26 cellular contexts compared by ENCODE assay signal in the genomic region with DNA sequence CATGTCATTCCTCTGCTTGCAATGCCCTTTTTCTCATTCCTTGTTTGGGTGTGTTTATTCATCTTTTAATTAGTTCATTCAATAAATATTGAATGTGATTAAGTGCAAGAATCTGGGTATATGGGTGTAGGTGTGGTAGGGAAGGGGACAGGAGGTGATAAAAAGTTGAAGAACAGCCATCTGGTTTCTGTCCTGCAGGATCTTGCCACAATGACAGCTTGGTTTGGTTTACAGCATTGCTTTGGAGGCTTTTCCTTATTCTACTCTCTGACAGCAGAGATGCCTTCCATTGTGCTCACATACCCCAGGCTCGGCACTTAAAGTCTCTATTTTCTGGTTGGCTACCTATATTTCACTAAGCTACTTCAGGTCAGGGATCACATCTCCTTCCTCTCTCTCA. TPM values are rescaled to one million over a fixed set of nuclear protein-coding genes. Genes with fewer than 3 reads are reported as not detected.
DNase-seq lines count a peak whose midpoint lies in the region; ATAC-seq and TF ChIP-seq lines count a peak whose summit lies in the region.
"Had no signal": no experiment of that assay in that cellular context is flagged by ENCODE, and none has a peak within 500 bp of the region (broad histone marks: within the 10 kb centered on the region; RNA-seq: fewer than 3 reads in every experiment).

No MANE protein-coding gene starts in this region.

- intact Hi-C loops in cardiac septum (cut with DNase I): no loop called here
- intact Hi-C loops in activated CD8-positive, alpha-beta T cell treated with anti-CD3 and anti-CD28 coated beads for 36 hours (cut with micrococcal nuclease): no loop called here

- ATAC-seq in activated CD8-positive, alpha-beta T cell treated with anti-CD3 and anti-CD28 coated beads for 36 hours: no peak
- no peak for ATAC-seq in GM18519 (IDR thresholded peaks at IDR 0.05; ENCODE audit: low FRiP score, unreplicated experiment)
- ATAC-seq: A549 had no signal

- H3K79me2 ChIP-seq in hepatocyte: no peaks in the 10 kb centered on the region

- WGBS in hepatocyte (ENCODE audit: low lambda C conversion rate, missing lambda C conversion rate): 64% methylated on average over 1 of the region's 1 CpG

- CTCF ChIA-PET in activated CD8-positive, alpha-beta T cell treated with anti-CD3 and anti-CD28 coated beads for 36 hours (lab: Charles Lee): interaction anchor here (2.1 kb wide), 1 partner anchor 10 kb away, joined by 13 read pairs; no protein-coding TSS in a partner anchor

- H3K36me3 Mint-ChIP-seq in activated CD8-positive, alpha-beta T cell treated with anti-CD3 and anti-CD28 coated beads for 36 hours (ENCODE audit: low read depth): no peaks in the 10 kb centered on the region
- H3K36me3 Mint-ChIP-seq: CD14-positive monocyte; CD8-positive, alpha-beta memory T cell had no signal

- H3K27me3 ChIP-seq in cardiac muscle cell (no peaks in the 10 kb centered on the region), hepatocyte (no peaks in the 10 kb centered on the region)
- H3K27me3 ChIP-seq: BLaER1 treated with 17β-estradiol and CSF1 and Interleukin-3, amounts not matched to agents 10 nM and 100 nM had no signal

- H3K4me1 ChIP-seq in cardiac muscle cell (ENCODE audit: low read depth) (peaks cover 18% of the 10 kb centered on the region), hepatocyte (ENCODE audit: insufficient read depth) (peaks cover 20% of the 10 kb centered on the region)
- H3K4me1 ChIP-seq: BE2C; BLaER1 treated with 17β-estradiol and CSF1 and Interleukin-3, amounts not matched to agents 10 nM and 100 nM; HAP-1 had no signal

- H3K36me3 ChIP-seq in cardiac muscle cell (no peaks in the 10 kb centered on the region), hepatocyte (replicated peaks; ENCODE audit: insufficient read depth, low read depth) (no peaks in the 10 kb centered on the region)
- H3K36me3 ChIP-seq: BE2C; BLaER1 treated with 17β-estradiol and CSF1 and Interleukin-3, amounts not matched to agents 10 nM and 100 nM; HAP-1 had no signal

- TF ChIP-seq CTCF in cardiac muscle cell (IDR thresholded peaks at IDR 0.05; ENCODE audit: low read depth, low read length) (no peak), hepatocyte (IDR thresholded peaks at IDR 0.05; ENCODE audit: poor library complexity) (no peak)
- no peak for TF ChIP-seq CTCF in activated CD8-positive, alpha-beta T cell treated with anti-CD3 and anti-CD28 coated beads for 36 hours (IDR thresholded peaks at IDR 0.05)

- H3K4me1 Mint-ChIP-seq in activated CD8-positive, alpha-beta T cell treated with anti-CD3 and anti-CD28 coated beads for 36 hours (ENCODE audit: low read depth): no peaks in the 10 kb centered on the region
- H3K4me1 Mint-ChIP-seq: CD14-positive monocyte had no signal

- no peak overlapping the region for H3K4me3 ChIP-seq in cardiac muscle cell
- no peak overlapping the region for H3K4me3 ChIP-seq in hepatocyte
- H3K4me3 ChIP-seq: A549; BLaER1 treated with 17β-estradiol and CSF1 and Interleukin-3, amounts not matched to agents 10 nM and 100 nM; HAP-1 had no signal

- POLR2A ChIA-PET in activated CD8-positive, alpha-beta T cell treated with anti-CD3 and anti-CD28 coated beads for 36 hours (lab: Charles Lee): interaction anchor here (1.1 kb wide), 1 partner anchor 15 kb away, joined by 3 read pairs; no protein-coding TSS in a partner anchor

- H3K4me2 ChIP-seq in hepatocyte: no peak overlapping the region
- H3K4me2 ChIP-seq: A549; BLaER1 treated with 17β-estradiol and CSF1 and Interleukin-3, amounts not matched to agents 10 nM and 100 nM had no signal

- H4K20me1 ChIP-seq in hepatocyte (ENCODE audit: insufficient read depth, poor library complexity, severe bottlenecking): no peaks in the 10 kb centered on the region
- H4K20me1 ChIP-seq: BLaER1 treated with 17β-estradiol and CSF1 and Interleukin-3, amounts not matched to agents 10 nM and 100 nM had no signal

- H2AFZ ChIP-seq in hepatocyte: no peak overlapping the region

- DNase-seq in cardiac muscle cell (ENCODE audit: low read depth in 1 of 2, low spot score in 1 of 2): peak in 1 of 2 donors; percentile 60
- no peak for DNase-seq in cardiac septum (ENCODE audit: low spot score)
- peak; percentile 53 for DNase-seq in LoVo (ENCODE audit: low spot score)
- DNase-seq in hepatocyte (ENCODE audit: low spot score): no peak
- no peak for DNase-seq in NCI-H1048 (lab: John Stamatoyannopoulos, UW)
- DNase-seq in activated CD8-positive, alpha-beta T cell treated with anti-CD3 and anti-CD28 coated beads for 36 hours: no peak
- DNase-seq: 8988T; ACHN; AML-193; BE2C; Calu3; CD4-positive, alpha-beta T cell; CD8-positive, alpha-beta memory T cell; COR-L47; DMS53; DMS79 treated with DMSO at 0.1 percent for 48 hours; GF-D8; GOT3; HFFc6 had no signal

- H3K9me3 Mint-ChIP-seq in activated CD8-positive, alpha-beta T cell treated with anti-CD3 and anti-CD28 coated beads for 36 hours: no peaks in the 10 kb centered on the region
- H3K9me3 Mint-ChIP-seq: CD14-positive monocyte; CD4-positive, alpha-beta T cell; CD8-positive, alpha-beta memory T cell; HFFc6 had no signal

- H3K27ac ChIP-seq in cardiac muscle cell (peak overlapping the region; percentile 77), hepatocyte (peak overlapping the region; percentile 83)
- H3K27ac ChIP-seq: A549; BLaER1 treated with 17β-estradiol and CSF1 and Interleukin-3, amounts not matched to agents 10 nM and 100 nM had no signal

- H3K27ac Mint-ChIP-seq in activated CD8-positive, alpha-beta T cell treated with anti-CD3 and anti-CD28 coated beads for 36 hours: no peak overlapping the region
- H3K27ac Mint-ChIP-seq: CD14-positive monocyte; CD4-positive, alpha-beta T cell; CD8-positive, alpha-beta memory T cell; HFFc6 had no signal

- H3K4me3 Mint-ChIP-seq in activated CD8-positive, alpha-beta T cell treated with anti-CD3 and anti-CD28 coated beads for 36 hours: no peak overlapping the region
- H3K4me3 Mint-ChIP-seq: CD14-positive monocyte; CD4-positive, alpha-beta T cell; CD8-positive, alpha-beta memory T cell; HFFc6 had no signal

- no peaks in the 10 kb centered on the region for H3K9me3 ChIP-seq in cardiac muscle cell (ENCODE audit: low read depth)
- no peaks in the 10 kb centered on the region for H3K9me3 ChIP-seq in hepatocyte (ENCODE audit: low read depth)
- H3K9me3 ChIP-seq: A549; BE2C; BLaER1 treated with 17β-estradiol and CSF1 and Interleukin-3, amounts not matched to agents 10 nM and 100 nM; HAP-1 had no signal

- no peaks in the 10 kb centered on the region for H3K9me2 ChIP-seq in hepatocyte (replicated peaks; ENCODE audit: insufficient read depth)

- H3K27me3 Mint-ChIP-seq in activated CD8-positive, alpha-beta T cell treated with anti-CD3 and anti-CD28 coated beads for 36 hours: peaks cover 4% of the 10 kb centered on the region
- H3K27me3 Mint-ChIP-seq: CD4-positive, alpha-beta T cell had no signal

RNA-seq across cellular contexts. Expression of a gene that starts 3.0 kb away (rescaled TPM):
- total RNA-seq in cardiac muscle cell: not detected in 2 replicates
- not detected in 2 replicates for polyA plus RNA-seq in cardiac muscle cell
- total RNA-seq in cardiac septum: not detected
- total RNA-seq in hepatocyte: 103 and 106 TPM in 2 replicates
- 79.4 and 111 TPM in 2 replicates for polyA plus RNA-seq in hepatocyte
- total RNA-seq in activated CD8-positive, alpha-beta T cell treated with anti-CD3 and anti-CD28 coated beads for 36 hours: 1 to 10 TPM; 9.7 to 9.9 TPM
- total RNA-seq: Calu3, Daoy, G401, HFFc6 had no signal
- polyA plus RNA-seq: A549, CD14-positive monocyte had no signal

RNA-seq across cellular contexts. Expression of a gene that starts 45.6 kb away (rescaled TPM):
- total RNA-seq in cardiac muscle cell (not detected in 2 replicates), cardiac septum (0.38 TPM), hepatocyte (188 and 207 TPM in 2 replicates)
- polyA plus RNA-seq in cardiac muscle cell (0.15 TPM in 1 of 2 replicates, not detected in the other), hepatocyte (119 and 167 TPM in 2 replicates)
- total RNA-seq in activated CD8-positive, alpha-beta T cell treated with anti-CD3 and anti-CD28 coated beads for 36 hours: not detected
- total RNA-seq: Calu3; CD4-positive, alpha-beta T cell; CD8-positive, alpha-beta memory T cell; Daoy; G401; HFFc6 had no signal
- polyA plus RNA-seq: A549; CD14-positive monocyte; CD8-positive, alpha-beta memory T cell had no signal

Comparison
In these comparisons a context has a peak if more than half of its experiments do, and no peak if none do; other contexts are left out.
1. RNA of a gene that starts 3.0 kb away (total RNA-seq): 103 to 106 TPM in hepatocyte and 9.7 to 9.9 TPM in activated CD8-positive, alpha-beta T cell treated with anti-CD3 and anti-CD28 coated beads for 36 hours; not detected in cardiac muscle cell and not detected in cardiac septum (single experiment); every median in the first group is over 10 times any median in the second.
2. RNA of a gene that starts 45.6 kb away (total RNA-seq): 188 to 207 TPM in hepatocyte; 0.38 TPM in cardiac septum (single experiment), not detected in cardiac muscle cell and not detected in activated CD8-positive, alpha-beta T cell treated with anti-CD3 and anti-CD28 coated beads for 36 hours; every median in the first group is over 100 times any median in the second.